In genomic region chrX:129930941-129931410, GRCh38 we compare ENCODE assay signal across 8 cellular contexts. TPM values are rescaled to one million over a fixed set of nuclear protein-coding genes. Genes with fewer than 3 reads are reported as not detected.
A peak's percentile ranks its signal among the peaks of the same experiment; 100 is the strongest.
DNase-seq lines count a peak whose midpoint lies in the region; ATAC-seq and TF ChIP-seq lines count a peak whose summit lies in the region.

No MANE protein-coding gene starts in this region.

- H3K4me3 ChIP-seq in SK-N-MC (no peak overlapping the region), fibroblast of pulmonary artery (replicated peaks; ENCODE audit: low read depth, low read length) (peak overlapping the region; percentile 60), sigmoid colon (peak overlapping the region; percentile 39 to 58 (median 56))

- DNase-seq in activated T-cell treated with anti-CD3 and anti-CD28 coated beads, Interleukin-2, amount 50 U/mL, for 4 hours = no peak
- no peak for DNase-seq in activated T-cell treated with anti-CD3 and anti-CD28 coated beads, Interleukin-2, amount 50 U/mL, for 48 hours
- DNase-seq in SK-N-MC (ENCODE audit: low read depth, low spot score) (no peak), fibroblast of pulmonary artery (ENCODE audit: low read depth) (peak; percentile 11), sigmoid colon (no peak), NCI-H1694 (lab: John Stamatoyannopoulos, UW) (no peak), amniotic stem cell (lab: John Stamatoyannopoulos, UW) (no peak)

- no peak for TF ChIP-seq POLR2A in sigmoid colon (IDR thresholded peaks at IDR 0.05)

- no peak for TF ChIP-seq CTCF in fibroblast of pulmonary artery (IDR thresholded peaks at IDR 0.05; ENCODE audit: low read length, missing control alignments)
- no peak for TF ChIP-seq CTCF in sigmoid colon (IDR thresholded peaks at IDR 0.05)

- no peak for ATAC-seq in activated T-cell treated with anti-CD3 and anti-CD28 coated beads, Interleukin-2, amount 50 U/mL, for 4 hours
- no peak for ATAC-seq in GM19324 (IDR thresholded peaks at IDR 0.05; ENCODE audit: low FRiP score, unreplicated experiment)

- 7 to 11% methylated on average over 13 of the region's 13 CpGs for WGBS in sigmoid colon, 2 donors

- peaks cover 5% of the 10 kb centered on the region for H3K4me1 Mint-ChIP-seq in activated T-cell treated with anti-CD3 and anti-CD28 coated beads, Interleukin-2, amount 50 U/mL, for 4 hours (ENCODE audit: low read depth)

- peaks cover 10% of the 10 kb centered on the region for H3K36me3 Mint-ChIP-seq in activated T-cell treated with anti-CD3 and anti-CD28 coated beads, Interleukin-2, amount 50 U/mL, for 4 hours (ENCODE audit: insufficient read depth)

- H3K36me3 ChIP-seq in SK-N-MC (ENCODE audit: insufficient read depth, low read length) = peaks cover 15% of the 10 kb centered on the region; the same call in 1 of the 2 replicates
- peaks cover 0 to 10% (median 0%) of the 10 kb centered on the region in 4 donors for H3K36me3 ChIP-seq in sigmoid colon

- TF ChIP-seq EP300 in sigmoid colon (IDR thresholded peaks at IDR 0.05) = no peak

- H3K27me3 ChIP-seq in sigmoid colon = no peaks in the 10 kb centered on the region

- peaks cover 2% of the 10 kb centered on the region for H3K27me3 Mint-ChIP-seq in activated T-cell treated with anti-CD3 and anti-CD28 coated beads, Interleukin-2, amount 50 U/mL, for 4 hours (ENCODE audit: low read depth)

- H3K27ac ChIP-seq in SK-N-MC = peak overlapping the region; percentile 46; the same call in 1 of the 2 replicates
- peak overlapping the region; percentile 85 to 88 (median 86) for H3K27ac ChIP-seq in sigmoid colon

- intact Hi-C loops in sigmoid colon (cut with DNase I) = loop anchor here (2.0 kb wide), 1 partner anchor 240 kb away; the partner anchor contains the start of gene RAB33A

- no peaks in the 10 kb centered on the region for H3K9me3 Mint-ChIP-seq in activated T-cell treated with anti-CD3 and anti-CD28 coated beads, Interleukin-2, amount 50 U/mL, for 4 hours

- H3K4me1 ChIP-seq in sigmoid colon = no peaks in the 10 kb centered on the region

- peak overlapping the region; percentile 64 for H3K4me3 Mint-ChIP-seq in activated T-cell treated with anti-CD3 and anti-CD28 coated beads, Interleukin-2, amount 50 U/mL, for 4 hours

- no peak overlapping the region for H3K9ac ChIP-seq in SK-N-MC (ENCODE audit: insufficient read length)

- no peaks in the 10 kb centered on the region for H3K9me3 ChIP-seq in SK-N-MC (ENCODE audit: low read depth, low read length)
- no peaks in the 10 kb centered on the region for H3K9me3 ChIP-seq in sigmoid colon

RNA-seq across cellular contexts. Expression of gene UTP14A, which starts 25.0 kb away (rescaled TPM):
- total RNA-seq in activated T-cell treated with anti-CD3 and anti-CD28 coated beads, Interleukin-2, amount 50 U/mL, for 4 hours = 10 to 100 TPM; 73.1 to 83.3 (median 79.2) TPM
- total RNA-seq in sigmoid colon = 10 to 100 TPM; 14.4 to 18.2 (median 15.2) TPM
- 10 to 100 TPM in 1 of 3 donors, 1 to 10 TPM in 2; 5.5 to 15.6 (median 6.6) TPM for polyA plus RNA-seq in sigmoid colon

RNA-seq across cellular contexts. Expression of gene BCORL1, which starts 51.5 kb away (rescaled TPM):
- 1 to 10 TPM; 7.9 to 9.0 (median 8.8) TPM for total RNA-seq in activated T-cell treated with anti-CD3 and anti-CD28 coated beads, Interleukin-2, amount 50 U/mL, for 4 hours
- 1 to 10 TPM; 2.2 to 5.8 (median 4.2) TPM for total RNA-seq in sigmoid colon
- 1 to 10 TPM; 1.2 to 5.0 (median 1.6) TPM for polyA plus RNA-seq in sigmoid colon
